Comparison of ENCODE assay signal across 1 cellular context in the genomic region with DNA sequence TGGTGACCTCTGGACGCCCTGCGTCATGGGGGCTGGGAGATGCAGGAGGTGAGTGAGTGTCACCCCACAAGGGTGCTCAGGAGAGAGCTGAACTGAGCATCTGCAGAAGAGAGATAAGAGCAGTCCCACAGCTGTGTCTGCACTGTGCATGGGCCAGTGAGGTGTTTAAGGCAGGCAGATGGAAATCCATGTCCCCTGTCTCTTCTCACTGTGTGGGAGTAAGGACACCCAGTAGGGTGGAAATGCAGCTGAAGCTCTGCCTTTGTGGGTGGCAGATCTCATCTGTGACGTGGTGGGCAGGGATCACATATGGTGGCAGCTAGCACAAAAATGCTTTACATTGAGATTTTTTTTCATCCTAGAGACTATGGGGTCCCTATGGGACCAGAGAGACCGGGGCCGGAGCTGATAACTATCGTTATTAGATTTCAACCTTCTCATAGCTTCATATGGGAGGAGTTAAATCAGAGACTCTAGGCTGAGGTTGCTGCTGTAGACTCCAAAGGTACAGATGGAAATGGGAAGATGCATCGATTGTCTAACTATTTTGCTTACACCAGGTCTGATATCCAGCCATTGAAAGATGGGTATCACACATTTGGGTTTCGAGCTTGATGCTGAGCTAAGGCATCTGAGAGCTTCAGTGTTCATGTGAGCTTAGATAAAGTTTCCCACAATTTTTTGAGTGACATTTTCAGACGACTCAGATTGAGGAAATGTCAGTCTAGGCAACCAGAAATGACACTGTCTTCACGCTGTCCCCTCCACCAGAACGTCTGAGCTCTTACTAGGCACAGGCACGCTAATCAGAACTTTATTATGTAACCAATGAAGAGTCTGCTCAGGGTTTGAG.
TF ChIP-seq lines count a peak whose summit lies in the region.

No MANE protein-coding gene starts in this region.

TF ChIP-seq in K562, 482 proteins besides CTCF, POLR2A, EP300 and RAD21 (continued from another document and continues in another):
- TF ChIP-seq, protein P1, sequence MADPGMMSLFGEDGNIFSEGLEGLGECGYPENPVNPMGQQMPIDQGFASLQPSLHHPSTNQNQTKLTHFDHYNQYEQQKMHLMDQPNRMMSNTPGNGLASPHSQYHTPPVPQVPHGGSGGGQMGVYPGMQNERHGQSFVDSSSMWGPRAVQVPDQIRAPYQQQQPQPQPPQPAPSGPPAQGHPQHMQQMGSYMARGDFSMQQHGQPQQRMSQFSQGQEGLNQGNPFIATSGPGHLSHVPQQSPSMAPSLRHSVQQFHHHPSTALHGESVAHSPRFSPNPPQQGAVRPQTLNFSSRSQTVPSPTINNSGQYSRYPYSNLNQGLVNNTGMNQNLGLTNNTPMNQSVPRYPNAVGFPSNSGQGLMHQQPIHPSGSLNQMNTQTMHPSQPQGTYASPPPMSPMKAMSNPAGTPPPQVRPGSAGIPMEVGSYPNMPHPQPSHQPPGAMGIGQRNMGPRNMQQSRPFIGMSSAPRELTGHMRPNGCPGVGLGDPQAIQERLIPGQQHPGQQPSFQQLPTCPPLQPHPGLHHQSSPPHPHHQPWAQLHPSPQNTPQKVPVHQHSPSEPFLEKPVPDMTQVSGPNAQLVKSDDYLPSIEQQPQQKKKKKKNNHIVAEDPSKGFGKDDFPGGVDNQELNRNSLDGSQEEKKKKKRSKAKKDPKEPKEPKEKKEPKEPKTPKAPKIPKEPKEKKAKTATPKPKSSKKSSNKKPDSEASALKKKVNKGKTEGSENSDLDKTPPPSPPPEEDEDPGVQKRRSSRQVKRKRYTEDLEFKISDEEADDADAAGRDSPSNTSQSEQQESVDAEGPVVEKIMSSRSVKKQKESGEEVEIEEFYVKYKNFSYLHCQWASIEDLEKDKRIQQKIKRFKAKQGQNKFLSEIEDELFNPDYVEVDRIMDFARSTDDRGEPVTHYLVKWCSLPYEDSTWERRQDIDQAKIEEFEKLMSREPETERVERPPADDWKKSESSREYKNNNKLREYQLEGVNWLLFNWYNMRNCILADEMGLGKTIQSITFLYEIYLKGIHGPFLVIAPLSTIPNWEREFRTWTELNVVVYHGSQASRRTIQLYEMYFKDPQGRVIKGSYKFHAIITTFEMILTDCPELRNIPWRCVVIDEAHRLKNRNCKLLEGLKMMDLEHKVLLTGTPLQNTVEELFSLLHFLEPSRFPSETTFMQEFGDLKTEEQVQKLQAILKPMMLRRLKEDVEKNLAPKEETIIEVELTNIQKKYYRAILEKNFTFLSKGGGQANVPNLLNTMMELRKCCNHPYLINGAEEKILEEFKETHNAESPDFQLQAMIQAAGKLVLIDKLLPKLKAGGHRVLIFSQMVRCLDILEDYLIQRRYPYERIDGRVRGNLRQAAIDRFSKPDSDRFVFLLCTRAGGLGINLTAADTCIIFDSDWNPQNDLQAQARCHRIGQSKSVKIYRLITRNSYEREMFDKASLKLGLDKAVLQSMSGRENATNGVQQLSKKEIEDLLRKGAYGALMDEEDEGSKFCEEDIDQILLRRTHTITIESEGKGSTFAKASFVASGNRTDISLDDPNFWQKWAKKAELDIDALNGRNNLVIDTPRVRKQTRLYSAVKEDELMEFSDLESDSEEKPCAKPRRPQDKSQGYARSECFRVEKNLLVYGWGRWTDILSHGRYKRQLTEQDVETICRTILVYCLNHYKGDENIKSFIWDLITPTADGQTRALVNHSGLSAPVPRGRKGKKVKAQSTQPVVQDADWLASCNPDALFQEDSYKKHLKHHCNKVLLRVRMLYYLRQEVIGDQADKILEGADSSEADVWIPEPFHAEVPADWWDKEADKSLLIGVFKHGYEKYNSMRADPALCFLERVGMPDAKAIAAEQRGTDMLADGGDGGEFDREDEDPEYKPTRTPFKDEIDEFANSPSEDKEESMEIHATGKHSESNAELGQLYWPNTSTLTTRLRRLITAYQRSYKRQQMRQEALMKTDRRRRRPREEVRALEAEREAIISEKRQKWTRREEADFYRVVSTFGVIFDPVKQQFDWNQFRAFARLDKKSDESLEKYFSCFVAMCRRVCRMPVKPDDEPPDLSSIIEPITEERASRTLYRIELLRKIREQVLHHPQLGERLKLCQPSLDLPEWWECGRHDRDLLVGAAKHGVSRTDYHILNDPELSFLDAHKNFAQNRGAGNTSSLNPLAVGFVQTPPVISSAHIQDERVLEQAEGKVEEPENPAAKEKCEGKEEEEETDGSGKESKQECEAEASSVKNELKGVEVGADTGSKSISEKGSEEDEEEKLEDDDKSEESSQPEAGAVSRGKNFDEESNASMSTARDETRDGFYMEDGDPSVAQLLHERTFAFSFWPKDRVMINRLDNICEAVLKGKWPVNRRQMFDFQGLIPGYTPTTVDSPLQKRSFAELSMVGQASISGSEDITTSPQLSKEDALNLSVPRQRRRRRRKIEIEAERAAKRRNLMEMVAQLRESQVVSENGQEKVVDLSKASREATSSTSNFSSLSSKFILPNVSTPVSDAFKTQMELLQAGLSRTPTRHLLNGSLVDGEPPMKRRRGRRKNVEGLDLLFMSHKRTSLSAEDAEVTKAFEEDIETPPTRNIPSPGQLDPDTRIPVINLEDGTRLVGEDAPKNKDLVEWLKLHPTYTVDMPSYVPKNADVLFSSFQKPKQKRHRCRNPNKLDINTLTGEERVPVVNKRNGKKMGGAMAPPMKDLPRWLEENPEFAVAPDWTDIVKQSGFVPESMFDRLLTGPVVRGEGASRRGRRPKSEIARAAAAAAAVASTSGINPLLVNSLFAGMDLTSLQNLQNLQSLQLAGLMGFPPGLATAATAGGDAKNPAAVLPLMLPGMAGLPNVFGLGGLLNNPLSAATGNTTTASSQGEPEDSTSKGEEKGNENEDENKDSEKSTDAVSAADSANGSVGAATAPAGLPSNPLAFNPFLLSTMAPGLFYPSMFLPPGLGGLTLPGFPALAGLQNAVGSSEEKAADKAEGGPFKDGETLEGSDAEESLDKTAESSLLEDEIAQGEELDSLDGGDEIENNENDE (IDR thresholded peaks at IDR 0.05; ENCODE audit: low read depth, low read length) = no peak
- no peak for TF ChIP-seq ZNF77 (CRISPR knock-in tag; IDR thresholded peaks at IDR 0.05)
- TF ChIP-seq PHB (CRISPR knock-in tag; IDR thresholded peaks at IDR 0.05) = no peak
- TF ChIP-seq, protein P2, sequence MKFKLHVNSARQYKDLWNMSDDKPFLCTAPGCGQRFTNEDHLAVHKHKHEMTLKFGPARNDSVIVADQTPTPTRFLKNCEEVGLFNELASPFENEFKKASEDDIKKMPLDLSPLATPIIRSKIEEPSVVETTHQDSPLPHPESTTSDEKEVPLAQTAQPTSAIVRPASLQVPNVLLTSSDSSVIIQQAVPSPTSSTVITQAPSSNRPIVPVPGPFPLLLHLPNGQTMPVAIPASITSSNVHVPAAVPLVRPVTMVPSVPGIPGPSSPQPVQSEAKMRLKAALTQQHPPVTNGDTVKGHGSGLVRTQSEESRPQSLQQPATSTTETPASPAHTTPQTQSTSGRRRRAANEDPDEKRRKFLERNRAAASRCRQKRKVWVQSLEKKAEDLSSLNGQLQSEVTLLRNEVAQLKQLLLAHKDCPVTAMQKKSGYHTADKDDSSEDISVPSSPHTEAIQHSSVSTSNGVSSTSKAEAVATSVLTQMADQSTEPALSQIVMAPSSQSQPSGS (CRISPR knock-in tag; IDR thresholded peaks at IDR 0.05) = no peak
- peak in 2 of 3 experiments; percentile 31 to 67 for TF ChIP-seq YY1 (IDR thresholded peaks at IDR 0.05; ENCODE audit: borderline replicate concordance in 1 of 3, control insufficient read depth in 1 of 3, extremely low read depth in 1 of 3, insufficient read depth in 3 of 3, insufficient read length in 1 of 3, insufficient replicate concordance in 2 of 3, low read depth in 1 of 3, low read length in 2 of 3)
- no peak for TF ChIP-seq MCM5 (IDR thresholded peaks at IDR 0.05; ENCODE audit: low read depth)
- TF ChIP-seq, protein P3, sequence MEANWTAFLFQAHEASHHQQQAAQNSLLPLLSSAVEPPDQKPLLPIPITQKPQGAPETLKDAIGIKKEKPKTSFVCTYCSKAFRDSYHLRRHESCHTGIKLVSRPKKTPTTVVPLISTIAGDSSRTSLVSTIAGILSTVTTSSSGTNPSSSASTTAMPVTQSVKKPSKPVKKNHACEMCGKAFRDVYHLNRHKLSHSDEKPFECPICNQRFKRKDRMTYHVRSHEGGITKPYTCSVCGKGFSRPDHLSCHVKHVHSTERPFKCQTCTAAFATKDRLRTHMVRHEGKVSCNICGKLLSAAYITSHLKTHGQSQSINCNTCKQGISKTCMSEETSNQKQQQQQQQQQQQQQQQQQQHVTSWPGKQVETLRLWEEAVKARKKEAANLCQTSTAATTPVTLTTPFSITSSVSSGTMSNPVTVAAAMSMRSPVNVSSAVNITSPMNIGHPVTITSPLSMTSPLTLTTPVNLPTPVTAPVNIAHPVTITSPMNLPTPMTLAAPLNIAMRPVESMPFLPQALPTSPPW (CRISPR knock-in tag; IDR thresholded peaks at IDR 0.05) = peak; percentile 84
- TF ChIP-seq HDAC1 (IDR thresholded peaks at IDR 0.05) = peak; percentile 42 to 98; a peak in 3 of 4 replicates
- no peak for TF ChIP-seq ZNF165 (CRISPR knock-in tag; IDR thresholded peaks at IDR 0.05; ENCODE audit: borderline replicate concordance)
- TF ChIP-seq SREBF2 (CRISPR knock-in tag; IDR thresholded peaks at IDR 0.05) = no peak
- TF ChIP-seq, protein P4, sequence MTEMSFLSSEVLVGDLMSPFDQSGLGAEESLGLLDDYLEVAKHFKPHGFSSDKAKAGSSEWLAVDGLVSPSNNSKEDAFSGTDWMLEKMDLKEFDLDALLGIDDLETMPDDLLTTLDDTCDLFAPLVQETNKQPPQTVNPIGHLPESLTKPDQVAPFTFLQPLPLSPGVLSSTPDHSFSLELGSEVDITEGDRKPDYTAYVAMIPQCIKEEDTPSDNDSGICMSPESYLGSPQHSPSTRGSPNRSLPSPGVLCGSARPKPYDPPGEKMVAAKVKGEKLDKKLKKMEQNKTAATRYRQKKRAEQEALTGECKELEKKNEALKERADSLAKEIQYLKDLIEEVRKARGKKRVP (CRISPR knock-in tag; IDR thresholded peaks at IDR 0.05) = peak; percentile 31; the same call in 1 of the 2 replicates
- TF ChIP-seq TCF7L2 (IDR thresholded peaks at IDR 0.05; ENCODE audit: low read depth, low read length) = no peak
- TF ChIP-seq NONO (IDR thresholded peaks at IDR 0.05; ENCODE audit: low read depth in 2 of 2, low read length in 1 of 2) = peak in 1 of 2 experiments; percentile 94; a peak in 2 of 4 replicates
- TF ChIP-seq ZNF766 (CRISPR knock-in tag; conservative IDR thresholded peaks at IDR 0.05) = peak; percentile 90
- TF ChIP-seq, protein P5, sequence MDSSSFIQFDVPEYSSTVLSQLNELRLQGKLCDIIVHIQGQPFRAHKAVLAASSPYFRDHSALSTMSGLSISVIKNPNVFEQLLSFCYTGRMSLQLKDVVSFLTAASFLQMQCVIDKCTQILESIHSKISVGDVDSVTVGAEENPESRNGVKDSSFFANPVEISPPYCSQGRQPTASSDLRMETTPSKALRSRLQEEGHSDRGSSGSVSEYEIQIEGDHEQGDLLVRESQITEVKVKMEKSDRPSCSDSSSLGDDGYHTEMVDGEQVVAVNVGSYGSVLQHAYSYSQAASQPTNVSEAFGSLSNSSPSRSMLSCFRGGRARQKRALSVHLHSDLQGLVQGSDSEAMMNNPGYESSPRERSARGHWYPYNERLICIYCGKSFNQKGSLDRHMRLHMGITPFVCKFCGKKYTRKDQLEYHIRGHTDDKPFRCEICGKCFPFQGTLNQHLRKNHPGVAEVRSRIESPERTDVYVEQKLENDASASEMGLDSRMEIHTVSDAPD (CRISPR knock-in tag; IDR thresholded peaks at IDR 0.05) = no peak
- TF ChIP-seq RBM34 (IDR thresholded peaks at IDR 0.05; ENCODE audit: borderline replicate concordance, insufficient read depth, low read length) = no peak
- TF ChIP-seq ZNF551 (CRISPR knock-in tag; IDR thresholded peaks at IDR 0.05) = no peak
- TF ChIP-seq ZBTB8A (IDR thresholded peaks at IDR 0.05; ENCODE audit: partially characterized antibody) = no peak
- TF ChIP-seq, protein P6, sequence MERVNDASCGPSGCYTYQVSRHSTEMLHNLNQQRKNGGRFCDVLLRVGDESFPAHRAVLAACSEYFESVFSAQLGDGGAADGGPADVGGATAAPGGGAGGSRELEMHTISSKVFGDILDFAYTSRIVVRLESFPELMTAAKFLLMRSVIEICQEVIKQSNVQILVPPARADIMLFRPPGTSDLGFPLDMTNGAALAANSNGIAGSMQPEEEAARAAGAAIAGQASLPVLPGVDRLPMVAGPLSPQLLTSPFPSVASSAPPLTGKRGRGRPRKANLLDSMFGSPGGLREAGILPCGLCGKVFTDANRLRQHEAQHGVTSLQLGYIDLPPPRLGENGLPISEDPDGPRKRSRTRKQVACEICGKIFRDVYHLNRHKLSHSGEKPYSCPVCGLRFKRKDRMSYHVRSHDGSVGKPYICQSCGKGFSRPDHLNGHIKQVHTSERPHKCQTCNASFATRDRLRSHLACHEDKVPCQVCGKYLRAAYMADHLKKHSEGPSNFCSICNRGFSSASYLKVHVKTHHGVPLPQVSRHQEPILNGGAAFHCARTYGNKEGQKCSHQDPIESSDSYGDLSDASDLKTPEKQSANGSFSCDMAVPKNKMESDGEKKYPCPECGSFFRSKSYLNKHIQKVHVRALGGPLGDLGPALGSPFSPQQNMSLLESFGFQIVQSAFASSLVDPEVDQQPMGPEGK (CRISPR knock-in tag; IDR thresholded peaks at IDR 0.05; ENCODE audit: borderline replicate concordance) = no peak
- no peak for TF ChIP-seq ZNF143 (CRISPR knock-in tag; IDR thresholded peaks at IDR 0.05)
- TF ChIP-seq RCOR1 (IDR thresholded peaks at IDR 0.05; ENCODE audit: borderline replicate concordance in 1 of 2, low read depth in 2 of 2, low read length in 2 of 2) = peak; percentile 93 to 99
- peak; percentile 16 for TF ChIP-seq NR2C2 (CRISPR knock-in tag; IDR thresholded peaks at IDR 0.05)
- peak; percentile 94 for TF ChIP-seq NR2C2 (tag; IDR thresholded peaks at IDR 0.05)
- TF ChIP-seq, protein P7, sequence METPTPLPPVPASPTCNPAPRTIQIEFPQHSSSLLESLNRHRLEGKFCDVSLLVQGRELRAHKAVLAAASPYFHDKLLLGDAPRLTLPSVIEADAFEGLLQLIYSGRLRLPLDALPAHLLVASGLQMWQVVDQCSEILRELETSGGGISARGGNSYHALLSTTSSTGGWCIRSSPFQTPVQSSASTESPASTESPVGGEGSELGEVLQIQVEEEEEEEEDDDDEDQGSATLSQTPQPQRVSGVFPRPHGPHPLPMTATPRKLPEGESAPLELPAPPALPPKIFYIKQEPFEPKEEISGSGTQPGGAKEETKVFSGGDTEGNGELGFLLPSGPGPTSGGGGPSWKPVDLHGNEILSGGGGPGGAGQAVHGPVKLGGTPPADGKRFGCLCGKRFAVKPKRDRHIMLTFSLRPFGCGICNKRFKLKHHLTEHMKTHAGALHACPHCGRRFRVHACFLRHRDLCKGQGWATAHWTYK (CRISPR knock-in tag; IDR thresholded peaks at IDR 0.05) = no peak; the same call in 1 of the 2 replicates
- TF ChIP-seq HDAC2 (IDR thresholded peaks at IDR 0.05) = peak; percentile 99
- TF ChIP-seq, protein P8, sequence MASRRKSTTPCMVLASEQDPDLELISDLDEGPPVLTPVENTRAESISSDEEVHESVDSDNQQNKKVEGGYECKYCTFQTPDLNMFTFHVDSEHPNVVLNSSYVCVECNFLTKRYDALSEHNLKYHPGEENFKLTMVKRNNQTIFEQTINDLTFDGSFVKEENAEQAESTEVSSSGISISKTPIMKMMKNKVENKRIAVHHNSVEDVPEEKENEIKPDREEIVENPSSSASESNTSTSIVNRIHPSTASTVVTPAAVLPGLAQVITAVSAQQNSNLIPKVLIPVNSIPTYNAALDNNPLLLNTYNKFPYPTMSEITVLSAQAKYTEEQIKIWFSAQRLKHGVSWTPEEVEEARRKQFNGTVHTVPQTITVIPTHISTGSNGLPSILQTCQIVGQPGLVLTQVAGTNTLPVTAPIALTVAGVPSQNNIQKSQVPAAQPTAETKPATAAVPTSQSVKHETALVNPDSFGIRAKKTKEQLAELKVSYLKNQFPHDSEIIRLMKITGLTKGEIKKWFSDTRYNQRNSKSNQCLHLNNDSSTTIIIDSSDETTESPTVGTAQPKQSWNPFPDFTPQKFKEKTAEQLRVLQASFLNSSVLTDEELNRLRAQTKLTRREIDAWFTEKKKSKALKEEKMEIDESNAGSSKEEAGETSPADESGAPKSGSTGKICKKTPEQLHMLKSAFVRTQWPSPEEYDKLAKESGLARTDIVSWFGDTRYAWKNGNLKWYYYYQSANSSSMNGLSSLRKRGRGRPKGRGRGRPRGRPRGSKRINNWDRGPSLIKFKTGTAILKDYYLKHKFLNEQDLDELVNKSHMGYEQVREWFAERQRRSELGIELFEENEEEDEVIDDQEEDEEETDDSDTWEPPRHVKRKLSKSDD (conservative IDR thresholded peaks at IDR 0.05; ENCODE audit: low read length) = no peak
